7 cellular contexts compared by ENCODE assay signal in the genomic region with DNA sequence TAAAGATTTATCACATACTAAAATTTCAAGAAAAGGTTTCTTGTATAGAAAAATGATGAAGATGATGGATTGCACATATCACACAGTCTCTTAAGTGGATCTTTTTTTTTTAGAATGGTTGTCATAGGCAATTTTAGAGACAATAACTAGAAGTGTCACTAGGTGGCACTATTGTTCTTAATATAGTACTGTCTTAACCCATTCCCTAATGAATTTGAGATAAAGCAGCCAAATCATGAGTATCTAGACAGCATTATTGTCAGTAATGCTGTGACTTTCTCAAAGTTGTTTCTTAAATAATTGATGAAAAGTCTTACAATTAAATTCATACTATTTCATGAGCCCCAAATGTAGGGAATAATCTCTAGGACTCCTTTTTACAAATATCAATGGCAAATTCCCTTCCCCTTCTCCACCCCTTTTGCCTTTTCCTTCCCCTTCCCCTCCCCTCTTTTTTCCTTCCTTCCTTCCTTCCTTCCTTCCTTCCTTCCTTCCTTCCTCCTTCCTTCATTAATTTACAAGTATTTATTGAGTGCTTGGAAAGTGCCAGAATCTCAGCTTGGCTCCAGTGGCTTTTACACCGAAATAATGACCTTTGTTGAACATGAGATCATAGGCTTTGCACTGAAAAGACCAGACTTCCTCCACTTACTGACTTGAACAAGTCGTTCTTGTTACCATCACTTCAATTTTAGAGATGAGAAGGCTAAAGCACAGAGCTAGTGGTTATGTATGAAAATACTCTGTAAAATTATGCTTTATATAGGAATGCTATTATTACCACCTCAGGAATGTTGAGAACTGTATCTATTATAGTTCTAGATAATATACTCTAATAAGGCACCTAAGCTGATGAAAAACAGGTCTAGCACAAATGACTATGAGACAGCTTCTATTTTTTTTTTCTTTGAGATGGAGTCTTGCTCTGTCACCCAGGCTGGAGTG. TPM values are rescaled to one million over a fixed set of nuclear protein-coding genes. Genes with fewer than 3 reads are reported as not detected.
DNase-seq lines count a peak whose midpoint lies in the region; ATAC-seq, FAIRE-seq and TF ChIP-seq lines count a peak whose summit lies in the region.

No MANE protein-coding gene starts in this region.

- intact Hi-C loops in breast epithelium (cut with DNase I; ENCODE audit: low total_unique reads): no loop called here

- no peaks in the 10 kb centered on the region for H3K9me3 Mint-ChIP-seq in stimulated activated naive CD8-positive, alpha-beta T cell treated with anti-CD3 and anti-CD28 coated beads, Interleukin-15, amount 100 ng/mL, for 72 hours

- H3K36me3 ChIP-seq in breast epithelium (no peaks in the 10 kb centered on the region), keratinocyte (ENCODE audit: control insufficient read depth in 2 of 2, extremely low read depth in 1 of 2, insufficient read depth in 2 of 2, low read length in 2 of 2) (peaks cover 0 to 5% of the 10 kb centered on the region in 2 experiments)

- POLR2A ChIA-PET in GM10248 (lab: Yijun Ruan, JAX): no interaction called here

- no peak overlapping the region for H3K4me2 ChIP-seq in keratinocyte (ENCODE audit: control insufficient read depth, extremely low read depth, insufficient read depth, low read depth, low read length)

- H3K9me3 ChIP-seq in breast epithelium (no peaks in the 10 kb centered on the region), keratinocyte (ENCODE audit: control insufficient read depth, low read depth, low read length) (no peaks in the 10 kb centered on the region)

- peak; percentile 61 for TF ChIP-seq CTCF in GM10248 (IDR thresholded peaks at IDR 0.05; ENCODE audit: control extremely low read depth, extremely low read depth, low read depth, missing control alignments)
- TF ChIP-seq CTCF in breast epithelium (IDR thresholded peaks at IDR 0.05): peak; percentile 68 to 88 (median 80)
- peak in 2 of 3 experiments; percentile 17 to 49 for TF ChIP-seq CTCF in keratinocyte (optimal IDR thresholded peaks at IDR 0.05 in 1 of 3, IDR thresholded peaks at IDR 0.05 in 1 of 3, conservative IDR thresholded peaks at IDR 0.05 in 1 of 3; ENCODE audit: extremely low read depth in 1 of 3, insufficient read depth in 2 of 3, low read length in 3 of 3)

- no peaks in the 10 kb centered on the region for H4K20me1 ChIP-seq in keratinocyte (ENCODE audit: control insufficient read depth, extremely low read depth, insufficient read depth, low read length)

- H3K27me3 Mint-ChIP-seq in stimulated activated naive CD8-positive, alpha-beta T cell treated with anti-CD3 and anti-CD28 coated beads, Interleukin-15, amount 100 ng/mL, for 72 hours: no peaks in the 10 kb centered on the region

- no peaks in the 10 kb centered on the region for H3K9me1 ChIP-seq in keratinocyte (ENCODE audit: control insufficient read depth, extremely low read depth, insufficient read depth, low read length)

- CTCF ChIA-PET in GM10248 (lab: Yijun Ruan, JAX): interaction anchor here (0.7 to 11.3 kb wide), 21 partner anchors 8 to 718 kb away, joined by 3 to 138 read pairs (median 4); no protein-coding TSS in a partner anchor

- H3K27me3 ChIP-seq in breast epithelium (no peaks in the 10 kb centered on the region), keratinocyte (ENCODE audit: control insufficient read depth, extremely low read depth, insufficient read depth, low read length) (no peaks in the 10 kb centered on the region)

- peak; percentile 36 for ATAC-seq in HG03520 (IDR thresholded peaks at IDR 0.05; ENCODE audit: unreplicated experiment)
- ATAC-seq in stimulated activated naive CD8-positive, alpha-beta T cell treated with anti-CD3 and anti-CD28 coated beads, Interleukin-15, amount 100 ng/mL, for 72 hours: peak; percentile 89

- DNase-seq in GM10248 (ENCODE audit: extremely low spot score) (peak; percentile 59), NCI-H774 (lab: John Stamatoyannopoulos, UW) (peak; percentile 67), breast epithelium (ENCODE audit: low spot score in 2 of 2) (no peak), keratinocyte (ENCODE audit: low read depth, low spot score) (no peak), GM19240 (ENCODE audit: insufficient read length, low spot score) (no peak)
- DNase-seq in stimulated activated naive CD8-positive, alpha-beta T cell treated with anti-CD3 and anti-CD28 coated beads, Interleukin-15, amount 100 ng/mL, for 72 hours: no peak

- H3K4me1 Mint-ChIP-seq in stimulated activated naive CD8-positive, alpha-beta T cell treated with anti-CD3 and anti-CD28 coated beads, Interleukin-15, amount 100 ng/mL, for 72 hours: peaks cover 6% of the 10 kb centered on the region

- H3K79me2 ChIP-seq in keratinocyte (ENCODE audit: control insufficient read depth, insufficient read depth, low read length): no peaks in the 10 kb centered on the region

- no peak overlapping the region for H3K4me3 Mint-ChIP-seq in stimulated activated naive CD8-positive, alpha-beta T cell treated with anti-CD3 and anti-CD28 coated beads, Interleukin-15, amount 100 ng/mL, for 72 hours

- H3K4me1 ChIP-seq in breast epithelium (no peaks in the 10 kb centered on the region), keratinocyte (ENCODE audit: control insufficient read depth, extremely low read depth, insufficient read depth, low read length) (peaks cover 3% of the 10 kb centered on the region)

- TF ChIP-seq POLR2A in breast epithelium (IDR thresholded peaks at IDR 0.05): no peak

- peak overlapping the region in 1 of 2 donors; percentile 25 for H3K27ac Mint-ChIP-seq in stimulated activated naive CD8-positive, alpha-beta T cell treated with anti-CD3 and anti-CD28 coated beads, Interleukin-15, amount 100 ng/mL, for 72 hours

- H2AFZ ChIP-seq in keratinocyte (ENCODE audit: control insufficient read depth, low read length): no peak overlapping the region

- dilution Hi-C loops in keratinocyte (cut with MboI; ENCODE audit: extremely low pct_ligation_motif_present, low sequenced_read_pairs): no loop called here

- H3K27ac ChIP-seq in breast epithelium (peak overlapping the region in 1 of 2 donors; percentile 14), keratinocyte (ENCODE audit: control insufficient read depth, insufficient read depth, low read length) (no peak overlapping the region)

- H3K9ac ChIP-seq in keratinocyte (ENCODE audit: control insufficient read depth, extremely low read depth, insufficient read depth, low read length): no peak overlapping the region

- H3K4me3 ChIP-seq in breast epithelium (no peak overlapping the region), keratinocyte (ENCODE audit: control insufficient read depth in 2 of 3, extremely low read depth in 1 of 3, insufficient read depth in 2 of 3, low read depth in 1 of 3, low read length in 3 of 3) (no peak overlapping the region)

- peak; percentile 36 for FAIRE-seq in keratinocyte (lab: Jason Lieb, UNC)

RNA-seq across cellular contexts. Expression of a gene that starts 19.8 kb away (rescaled TPM):
- total RNA-seq in breast epithelium: 100 to 1,000 TPM; 305 to 371 (median 335) TPM
- polyA plus RNA-seq in keratinocyte: 946 to 1,224 TPM (median 993 TPM) in 3 replicates
- 428 TPM for polyA plus RNA-seq in keratinocyte (2011; ENCODE audit: low read depth)
- 856 and 1,649 TPM in 2 replicates for polyA plus RNA-seq in keratinocyte (2011; cell fraction: cytosol; rRNA removed)
- 528 and 542 TPM in 2 replicates for polyA plus RNA-seq in keratinocyte (2011; cell fraction: nucleus; rRNA removed)
- polyA plus RNA-seq in keratinocyte (2012; ENCODE audit: low replicate concordance): 739 and 761 TPM in 2 replicates
- 206 to 467 TPM (median 416 TPM) in 3 replicates for polyA minus RNA-seq in keratinocyte
- 587 TPM for polyA minus RNA-seq in keratinocyte (2011; cell fraction: cytosol; rRNA and poly(A)+ RNA removed)
- polyA minus RNA-seq in keratinocyte (2011; cell fraction: nucleus; rRNA and poly(A)+ RNA removed): 138 and 172 TPM in 2 replicates

RNA-seq across cellular contexts. Expression of a gene that starts 34.1 kb away (rescaled TPM):
- 100 to 1,000 TPM; 403 to 495 (median 444) TPM for total RNA-seq in breast epithelium
- polyA plus RNA-seq in keratinocyte: 526 to 759 TPM (median 536 TPM) in 3 replicates
- polyA plus RNA-seq in keratinocyte (2011; ENCODE audit: low read depth): 832 TPM
- 508 and 955 TPM in 2 replicates for polyA plus RNA-seq in keratinocyte (2011; cell fraction: cytosol; rRNA removed)
- 319 and 354 TPM in 2 replicates for polyA plus RNA-seq in keratinocyte (2011; cell fraction: nucleus; rRNA removed)
- polyA plus RNA-seq in keratinocyte (2012; ENCODE audit: low replicate concordance): 469 and 496 TPM in 2 replicates
- polyA minus RNA-seq in keratinocyte: 140 to 335 TPM (median 275 TPM) in 3 replicates
- polyA minus RNA-seq in keratinocyte (2011; cell fraction: cytosol; rRNA and poly(A)+ RNA removed): 479 TPM
- polyA minus RNA-seq in keratinocyte (2011; cell fraction: nucleus; rRNA and poly(A)+ RNA removed): 97.7 and 185 TPM in 2 replicates

Comparison
In these comparisons a context has a peak if more than half of its experiments do, and no peak if none do; other contexts are left out.
1. DNase-seq: peak in GM10248 (single experiment) and NCI-H774 (single experiment); none in breast epithelium (0 of 2), keratinocyte (single experiment), stimulated activated naive CD8-positive, alpha-beta T cell treated with anti-CD3 and anti-CD28 coated beads, Interleukin-15, amount 100 ng/mL, for 72 hours (0 of 2) and GM19240 (single experiment).
2. Peak in every context shown above with its lines, with median percentiles within 50 percentile points of each other: CTCF ChIP-seq.